In the genomic region with DNA sequence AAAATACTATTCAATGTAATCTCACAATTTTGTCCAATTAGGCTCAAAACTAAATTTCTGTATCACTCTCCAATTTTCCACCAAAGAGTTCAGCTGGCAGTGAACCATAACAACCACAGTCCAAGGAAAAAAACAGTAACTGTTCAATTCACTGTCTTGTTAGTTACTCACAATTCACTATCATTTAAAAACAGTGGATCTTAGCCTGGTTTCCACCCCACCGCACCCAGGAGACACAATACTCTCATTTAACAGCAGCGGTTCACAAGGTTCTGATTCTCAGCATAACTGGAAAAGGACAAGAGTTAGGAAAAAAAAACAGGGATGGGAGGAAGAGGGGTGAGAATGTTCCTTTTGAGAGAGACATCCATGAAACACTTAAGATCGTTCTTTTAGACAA, we compare ENCODE assay signal across 10 cellular contexts. TPM values are rescaled to one million over a fixed set of nuclear protein-coding genes. Genes with fewer than 3 reads are reported as not detected.
DNase-seq lines count a peak whose midpoint lies in the region; ATAC-seq and TF ChIP-seq lines count a peak whose summit lies in the region.
"Had no signal": no experiment of that assay in that cellular context is flagged by ENCODE, and none has a peak within 500 bp of the region (broad histone marks: within the 10 kb centered on the region; RNA-seq: fewer than 3 reads in every experiment).

No MANE protein-coding gene starts in this region.

- no peak for DNase-seq in CD4-positive, alpha-beta T cell
- no peak for DNase-seq in central memory CD8-positive, alpha-beta T cell (ENCODE audit: low spot score in 2 of 2)
- DNase-seq in natural killer cell treated with Interleukin-12 subunit alpha and Interleukin-12 subunit beta and Interleukin-15 and Interleukin-18, amount 100 ng/mL, for 72 hours (ENCODE audit: low spot score), result no peak
- DNase-seq in NCI-H2029 (lab: John Stamatoyannopoulos, UW), result no peak
- DNase-seq in thyroid gland, result no peak
- DNase-seq in GM20000 (ENCODE audit: low spot score), result no peak
- DNase-seq: activated effector memory CD4-positive, alpha-beta T cell treated with Interleukin-2 at 50 U/mL for 16 hours; NCI-H526 treated with DMSO at 0.1 percent for 48 hours had no signal

- H3K4me3 Mint-ChIP-seq in CD4-positive, alpha-beta T cell, result no peak overlapping the region
- H3K4me3 Mint-ChIP-seq in central memory CD8-positive, alpha-beta T cell, result no peak overlapping the region
- H3K4me3 Mint-ChIP-seq in natural killer cell treated with Interleukin-12 subunit alpha and Interleukin-12 subunit beta and Interleukin-15 and Interleukin-18, amount 100 ng/mL, for 72 hours, result peak overlapping the region; percentile 3

- no peak for TF ChIP-seq CTCF in CD4-positive, alpha-beta T cell (IDR thresholded peaks at IDR 0.05)
- TF ChIP-seq CTCF in Loucy (conservative IDR thresholded peaks at IDR 0.05; ENCODE audit: low read length), result no peak
- TF ChIP-seq CTCF in thyroid gland (IDR thresholded peaks at IDR 0.05), result no peak
- no peak for TF ChIP-seq CTCF in GM20000 (IDR thresholded peaks at IDR 0.05; ENCODE audit: extremely low read depth, missing control alignments)

- POLR2A ChIA-PET in CD4-positive, alpha-beta T cell (lab: Charles Lee), result interaction anchor here (1.0 to 2.3 kb wide), 3 partner anchors 8 to 39 kb away, joined by 3 to 12 read pairs (median 7); no protein-coding TSS in a partner anchor

- no peaks in the 10 kb centered on the region for H3K9me3 ChIP-seq in CD4-positive, alpha-beta T cell (ENCODE audit: control insufficient read depth, low read length)
- H3K9me3 ChIP-seq in Loucy (ENCODE audit: insufficient read depth, low read depth, low read length) (no peaks in the 10 kb centered on the region), thyroid gland (no peaks in the 10 kb centered on the region)

- ATAC-seq in CD4-positive, alpha-beta T cell (ENCODE audit: poor library complexity), result no peak
- ATAC-seq in central memory CD8-positive, alpha-beta T cell (replicated peaks; ENCODE audit: extremely low read depth, poor library complexity, severe bottlenecking), result no peak
- no peak for ATAC-seq in natural killer cell treated with Interleukin-12 subunit alpha and Interleukin-12 subunit beta and Interleukin-15 and Interleukin-18, amount 100 ng/mL, for 72 hours
- no peak for ATAC-seq in GM21528 (IDR thresholded peaks at IDR 0.05; ENCODE audit: low FRiP score, unreplicated experiment)

- peak overlapping the region; percentile 55 for H3K4me3 ChIP-seq in Loucy (ENCODE audit: low read length, poor library complexity, severe bottlenecking)
- H3K4me3 ChIP-seq in thyroid gland (replicated peaks in 1 of 3), result no peak overlapping the region

- H3K36me3 ChIP-seq in Loucy (ENCODE audit: insufficient read depth, low read length), result no peaks in the 10 kb centered on the region
- H3K36me3 ChIP-seq in thyroid gland, result no peaks in the 10 kb centered on the region

- no peaks in the 10 kb centered on the region for H3K27me3 ChIP-seq in CD4-positive, alpha-beta T cell (ENCODE audit: control insufficient read depth, insufficient read depth, low read length)
- H3K27me3 ChIP-seq in Loucy (ENCODE audit: insufficient read depth, low read length, poor library complexity, severe bottlenecking) (no peaks in the 10 kb centered on the region), thyroid gland (no peaks in the 10 kb centered on the region)

- peaks cover 90% of the 10 kb centered on the region for H3K79me2 ChIP-seq in Loucy (ENCODE audit: insufficient read depth, low read length)

- H3K4me1 Mint-ChIP-seq in CD4-positive, alpha-beta T cell (ENCODE audit: low read depth), result peaks cover 62% of the 10 kb centered on the region
- peaks cover 46% of the 10 kb centered on the region for H3K4me1 Mint-ChIP-seq in central memory CD8-positive, alpha-beta T cell
- peaks cover 24 to 40% of the 10 kb centered on the region in 2 donors for H3K4me1 Mint-ChIP-seq in natural killer cell treated with Interleukin-12 subunit alpha and Interleukin-12 subunit beta and Interleukin-15 and Interleukin-18, amount 100 ng/mL, for 72 hours (ENCODE audit: low read depth in 2 of 2)

- H3K9me3 Mint-ChIP-seq in CD4-positive, alpha-beta T cell, result no peaks in the 10 kb centered on the region
- H3K9me3 Mint-ChIP-seq in central memory CD8-positive, alpha-beta T cell, result no peaks in the 10 kb centered on the region
- H3K9me3 Mint-ChIP-seq in natural killer cell treated with Interleukin-12 subunit alpha and Interleukin-12 subunit beta and Interleukin-15 and Interleukin-18, amount 100 ng/mL, for 72 hours, result no peaks in the 10 kb centered on the region

- H2AFZ ChIP-seq in Loucy (ENCODE audit: low read length), result no peak overlapping the region

- H3K36me3 Mint-ChIP-seq in CD4-positive, alpha-beta T cell (ENCODE audit: low read depth), result peaks cover 7% of the 10 kb centered on the region
- H3K36me3 Mint-ChIP-seq in central memory CD8-positive, alpha-beta T cell (ENCODE audit: insufficient read depth), result peaks cover 4% of the 10 kb centered on the region
- H3K36me3 Mint-ChIP-seq in natural killer cell treated with Interleukin-12 subunit alpha and Interleukin-12 subunit beta and Interleukin-15 and Interleukin-18, amount 100 ng/mL, for 72 hours, result no peaks in the 10 kb centered on the region

- H3K9ac ChIP-seq in Loucy (ENCODE audit: low read depth, low read length, poor library complexity, severe bottlenecking), result peak overlapping the region; percentile 44

- intact Hi-C loops in CD4-positive, alpha-beta T cell (cut with DNase I, micrococcal nuclease), result loop anchor here (1.0 to 10.0 kb wide), 6 partner anchors 92 to 360 kb away; no protein-coding TSS in a partner anchor
- intact Hi-C loops in thyroid gland (cut with DNase I), result loop anchor here (10.0 kb wide), 1 partner anchor 222 kb away; no protein-coding TSS in a partner anchor

- peak overlapping the region; percentile 65 for H3K4me2 ChIP-seq in Loucy (ENCODE audit: low read depth, low read length, poor library complexity, severe bottlenecking)

- peaks cover 26% of the 10 kb centered on the region for H4K20me1 ChIP-seq in Loucy (ENCODE audit: insufficient read depth, low read length, poor library complexity, severe bottlenecking)

- peaks cover 20% of the 10 kb centered on the region for H3K4me1 ChIP-seq in Loucy (ENCODE audit: insufficient read depth, low read length, poor library complexity, severe bottlenecking)
- peaks cover 16 to 34% of the 10 kb centered on the region in 2 donors for H3K4me1 ChIP-seq in thyroid gland

- no peaks in the 10 kb centered on the region for H3F3A ChIP-seq in Loucy (ENCODE audit: low read depth)

- no peak overlapping the region for H3K27ac ChIP-seq in CD4-positive, alpha-beta T cell (ENCODE audit: low read depth, low read length)
- peak overlapping the region in 1 of 3 donors; percentile 8 for H3K27ac ChIP-seq in thyroid gland

- H3K9me2 ChIP-seq in Loucy (replicated peaks; ENCODE audit: low read depth, low read length), result no peaks in the 10 kb centered on the region

- H3K27me3 Mint-ChIP-seq in CD4-positive, alpha-beta T cell, result no peaks in the 10 kb centered on the region
- H3K27me3 Mint-ChIP-seq in central memory CD8-positive, alpha-beta T cell, result no peaks in the 10 kb centered on the region
- no peaks in the 10 kb centered on the region for H3K27me3 Mint-ChIP-seq in natural killer cell treated with Interleukin-12 subunit alpha and Interleukin-12 subunit beta and Interleukin-15 and Interleukin-18, amount 100 ng/mL, for 72 hours

- peak overlapping the region; percentile 46 for H3K27ac Mint-ChIP-seq in CD4-positive, alpha-beta T cell
- peak overlapping the region; percentile 42 for H3K27ac Mint-ChIP-seq in central memory CD8-positive, alpha-beta T cell (ENCODE audit: low read depth)
- H3K27ac Mint-ChIP-seq in natural killer cell treated with Interleukin-12 subunit alpha and Interleukin-12 subunit beta and Interleukin-15 and Interleukin-18, amount 100 ng/mL, for 72 hours, result peak overlapping the region; percentile 71 to 89

- no peak for TF ChIP-seq POLR2A in thyroid gland (IDR thresholded peaks at IDR 0.05)

- CTCF ChIA-PET in CD4-positive, alpha-beta T cell (lab: Charles Lee), result interaction anchor here (1.0 to 2.0 kb wide), 4 partner anchors 11 to 216 kb away, joined by 3 to 15 read pairs (median 8); no protein-coding TSS in a partner anchor

- 33 to 47% methylated on average over 3 of the region's 3 CpGs for WGBS in thyroid gland, 2 donors

RNA-seq across cellular contexts. Expression of gene MED13L, which starts 40.5 kb away (rescaled TPM):
- 100 to 1,000 TPM; 203 to 208 TPM for total RNA-seq in CD4-positive, alpha-beta T cell
- total RNA-seq in natural killer cell treated with Interleukin-12 subunit alpha and Interleukin-12 subunit beta and Interleukin-15 and Interleukin-18, amount 100 ng/mL, for 72 hours, result 100 to 1,000 TPM; 121 to 142 TPM
- total RNA-seq in thyroid gland, result 100 to 1,000 TPM; 168 to 349 (median 246) TPM
